In the genomic region with DNA sequence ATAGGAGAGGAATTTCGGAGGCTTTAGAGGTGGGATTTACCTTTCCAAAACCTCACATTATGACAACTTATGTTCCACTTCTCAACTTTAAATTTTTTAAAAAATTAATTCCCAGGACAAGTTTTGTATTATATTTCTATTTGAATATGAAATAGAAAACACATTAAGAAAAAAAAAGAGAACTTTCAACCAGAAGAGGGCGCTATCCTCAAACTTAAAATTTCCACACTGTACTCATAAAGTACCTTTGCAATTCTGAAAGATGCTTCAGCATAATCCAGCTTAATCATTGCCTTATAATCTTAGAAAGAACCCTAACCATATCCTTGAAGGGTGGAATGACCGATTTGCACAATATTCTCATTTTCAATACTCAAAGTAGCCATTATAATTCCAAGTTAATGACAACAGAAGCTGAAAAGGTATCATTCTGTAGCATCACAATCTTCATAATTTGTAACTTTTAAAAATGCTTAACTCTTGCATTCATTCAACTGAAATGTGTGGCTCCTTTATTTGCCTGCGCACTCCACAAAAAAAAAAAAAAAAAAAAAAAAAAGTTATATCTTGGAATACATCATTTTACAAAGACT, we compare ENCODE assay signal across 8 cellular contexts.
DNase-seq lines count a peak whose midpoint lies in the region; ATAC-seq and TF ChIP-seq lines count a peak whose summit lies in the region.

No MANE protein-coding gene starts in this region.

- H3K27ac Mint-ChIP-seq in activated naive CD8-positive, alpha-beta T cell treated with anti-CD3 and anti-CD28 coated beads, Interleukin-2, amount 50 U/mL, for 24 hours: no peak overlapping the region

- no peak for TF ChIP-seq EP300 in stomach (IDR thresholded peaks at IDR 0.05)

- no peaks in the 10 kb centered on the region for H3K9me3 ChIP-seq in esophagus squamous epithelium
- H3K9me3 ChIP-seq in stomach: no peaks in the 10 kb centered on the region

- no peaks in the 10 kb centered on the region for H3K4me1 Mint-ChIP-seq in activated naive CD8-positive, alpha-beta T cell treated with anti-CD3 and anti-CD28 coated beads, Interleukin-2, amount 50 U/mL, for 24 hours

- TF ChIP-seq CTCF in esophagus squamous epithelium (IDR thresholded peaks at IDR 0.05) (peak in 4 of 6 experiments; percentile 11 to 50 (median 40)), stomach (IDR thresholded peaks at IDR 0.05) (peak in 4 of 7 experiments; percentile 5 to 38 (median 25))

- H3K4me3 Mint-ChIP-seq in activated naive CD8-positive, alpha-beta T cell treated with anti-CD3 and anti-CD28 coated beads, Interleukin-2, amount 50 U/mL, for 24 hours: no peak overlapping the region

- TF ChIP-seq POLR2A in esophagus squamous epithelium (IDR thresholded peaks at IDR 0.05) (no peak), stomach (IDR thresholded peaks at IDR 0.05) (no peak)

- no peaks in the 10 kb centered on the region for H3K36me3 ChIP-seq in esophagus squamous epithelium
- no peaks in the 10 kb centered on the region for H3K36me3 ChIP-seq in stomach

- no peaks in the 10 kb centered on the region for H3K36me3 Mint-ChIP-seq in activated naive CD8-positive, alpha-beta T cell treated with anti-CD3 and anti-CD28 coated beads, Interleukin-2, amount 50 U/mL, for 24 hours (ENCODE audit: low read depth)

- ATAC-seq in activated naive CD8-positive, alpha-beta T cell treated with anti-CD3 and anti-CD28 coated beads, Interleukin-2, amount 50 U/mL, for 24 hours: no peak
- ATAC-seq in GM18907 (IDR thresholded peaks at IDR 0.05; ENCODE audit: unreplicated experiment) (no peak), GM18868 (IDR thresholded peaks at IDR 0.05; ENCODE audit: unreplicated experiment) (no peak)

- WGBS in esophagus squamous epithelium, 2 donors: 35 to 42% methylated on average over 4 of the region's 4 CpGs
- WGBS in stomach, 5 donors: 25 to 41% (median 35%) methylated on average over 4 of the region's 4 CpGs

- peaks cover 1% of the 10 kb centered on the region for H3K27me3 Mint-ChIP-seq in activated naive CD8-positive, alpha-beta T cell treated with anti-CD3 and anti-CD28 coated beads, Interleukin-2, amount 50 U/mL, for 24 hours

- H3K27me3 ChIP-seq in esophagus squamous epithelium (no peaks in the 10 kb centered on the region), stomach (no peaks in the 10 kb centered on the region)

- peak; percentile 35 for DNase-seq in NCI-H748 (lab: John Stamatoyannopoulos, UW; ENCODE audit: unreplicated experiment)
- no peak for DNase-seq in NCI-H748 treated with DMSO at 0.1 percent for 48 hours (lab: John Stamatoyannopoulos, UW)
- peak; percentile 60 for DNase-seq in NCI-H774 (lab: John Stamatoyannopoulos, UW)
- no peak for DNase-seq in esophagus squamous epithelium (lab: John Stamatoyannopoulos, UW)
- no peak for DNase-seq in stomach
- DNase-seq in activated naive CD8-positive, alpha-beta T cell treated with anti-CD3 and anti-CD28 coated beads, Interleukin-2, amount 50 U/mL, for 24 hours: no peak

- intact Hi-C loops in esophagus squamous epithelium (cut with DNase I): no loop called here
- intact Hi-C loops in stomach (cut with DNase I; ENCODE audit: low total_unique reads): loop anchor here (10.0 kb wide), 1 partner anchor 604 kb away; no protein-coding TSS in a partner anchor

- no peaks in the 10 kb centered on the region for H3K9me3 Mint-ChIP-seq in activated naive CD8-positive, alpha-beta T cell treated with anti-CD3 and anti-CD28 coated beads, Interleukin-2, amount 50 U/mL, for 24 hours

- H3K4me1 ChIP-seq in esophagus squamous epithelium (no peaks in the 10 kb centered on the region), stomach (no peaks in the 10 kb centered on the region)

- no peak overlapping the region for H3K27ac ChIP-seq in esophagus squamous epithelium
- no peak overlapping the region for H3K27ac ChIP-seq in stomach

- H3K4me3 ChIP-seq in esophagus squamous epithelium: no peak overlapping the region
- no peak overlapping the region for H3K4me3 ChIP-seq in stomach

Comparison
In these comparisons a context has a peak if more than half of its experiments do, and no peak if none do; other contexts are left out.
1. DNase-seq: peak in NCI-H748 (single experiment) and NCI-H774 (single experiment); none in NCI-H748 treated with DMSO at 0.1 percent for 48 hours (single experiment), esophagus squamous epithelium (single experiment), stomach (single experiment) and activated naive CD8-positive, alpha-beta T cell treated with anti-CD3 and anti-CD28 coated beads, Interleukin-2, amount 50 U/mL, for 24 hours (single experiment).